ENCODE assay signal across 8 cellular contexts in genomic region chr9:127937383-127938297, GRCh38. TPM values are rescaled to one million over a fixed set of nuclear protein-coding genes. Genes with fewer than 3 reads are reported as not detected.
DNase-seq lines count a peak whose midpoint lies in the region; ATAC-seq and TF ChIP-seq lines count a peak whose summit lies in the region.

A gene with protein sequence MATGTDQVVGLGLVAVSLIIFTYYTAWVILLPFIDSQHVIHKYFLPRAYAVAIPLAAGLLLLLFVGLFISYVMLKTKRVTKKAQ (minus strand): TSS chr9:127937854. CDS start chr9:127937820, 34 bp downstream.

- POLR2A ChIA-PET in activated B cell treated with CpG ODN at 0.5 μM for 24 hours (lab: Charles Lee), result interaction anchor here (0.5 to 1.6 kb wide), 12 partner anchors 14 to 438 kb away, joined by 3 to 8 read pairs (median 4); partner anchors contain the start of genes EEIG1, PTGES2 and SLC25A25

- TF ChIP-seq CTCF in activated B cell treated with CpG ODN at 0.5 μM for 24 hours (IDR thresholded peaks at IDR 0.05), result no peak

- peak; percentile 82 for ATAC-seq in GM18520 (IDR thresholded peaks at IDR 0.05; ENCODE audit: unreplicated experiment)
- peak; percentile 69 for ATAC-seq in HG03060 (IDR thresholded peaks at IDR 0.05; ENCODE audit: low read depth, unreplicated experiment)
- ATAC-seq in activated B cell treated with CpG ODN at 0.5 μM for 24 hours (ENCODE audit: low read depth), result peak; percentile 96

- peaks cover 37% of the 10 kb centered on the region for H3K4me1 Mint-ChIP-seq in activated B cell treated with CpG ODN at 0.5 μM for 24 hours

- CTCF ChIA-PET in activated B cell treated with CpG ODN at 0.5 μM for 24 hours (lab: Charles Lee), result interaction anchor here (0.6 to 1.0 kb wide), 2 partner anchors 16 to 451 kb away, joined by 4 to 6 read pairs; no protein-coding TSS in a partner anchor

- H3K27ac Mint-ChIP-seq in activated B cell treated with CpG ODN at 0.5 μM for 24 hours, result peak within 1 kb of the TSS; percentile 94

- intact Hi-C loops in activated B cell treated with CpG ODN at 0.5 μM for 24 hours (cut with micrococcal nuclease), result loop anchor here (1.0 kb wide), 1 partner anchor 20 kb away; the partner anchor contains the start of gene ST6GALNAC4

- no peaks in the 10 kb centered on the region for H3K9me3 Mint-ChIP-seq in activated B cell treated with CpG ODN at 0.5 μM for 24 hours

- H3K4me3 Mint-ChIP-seq in activated B cell treated with CpG ODN at 0.5 μM for 24 hours, result peak within 1 kb of the TSS; percentile 94

- DNase-seq in A172 (ENCODE audit: low spot score), result peak; percentile 85
- peak; percentile 87 for DNase-seq in NCI-H2227 (lab: John Stamatoyannopoulos, UW; ENCODE audit: unreplicated experiment)
- peak; percentile 82 for DNase-seq in activated B cell treated with CpG ODN at 0.5 μM for 24 hours
- DNase-seq in caudate nucleus (lab: John Stamatoyannopoulos, UW), result peak in 58 of 61 donors; percentile 32 to 88 (median 68)
- DNase-seq in inferior parietal cortex (ENCODE audit: extremely low spot score), result peak; percentile 89
- DNase-seq in smooth muscle cell of the brain vasculature (ENCODE audit: low read depth, low spot score), result peak; percentile 68

- H3K27ac ChIP-seq in caudate nucleus (ENCODE audit: low read depth, low read length), result peak within 1 kb of the TSS; percentile 55

- peaks cover 51% of the 10 kb centered on the region for H3K36me3 Mint-ChIP-seq in activated B cell treated with CpG ODN at 0.5 μM for 24 hours (ENCODE audit: low read depth)

- no peaks in the 10 kb centered on the region for H3K27me3 Mint-ChIP-seq in activated B cell treated with CpG ODN at 0.5 μM for 24 hours

RNA-seq across cellular contexts. Expression of the gene that starts here (rescaled TPM):
- total RNA-seq in A172 (2014; rRNA removed; shearing (Covaris generic)), result 49.7 and 50.5 TPM in 2 replicates
- 41.4 and 50.6 TPM in 2 replicates for total RNA-seq in activated B cell treated with CpG ODN at 0.5 μM for 24 hours

Comparison
In these comparisons a context has a peak if more than half of its experiments do, and no peak if none do; other contexts are left out.
1. Peak in every context shown above with its lines: DNase-seq, ATAC-seq and H3K27ac ChIP-seq.